Comparison of ENCODE assay signal across 21 cellular contexts in genomic region chr3:30948436-30948835, GRCh38. TPM values are rescaled to one million over a fixed set of nuclear protein-coding genes. Genes with fewer than 3 reads are reported as not detected.
A peak's percentile ranks its signal among the peaks of the same experiment; 100 is the strongest.
DNase-seq lines count a peak whose midpoint lies in the region; ATAC-seq, FAIRE-seq and TF ChIP-seq lines count a peak whose summit lies in the region.
"Had no signal": no experiment of that assay in that cellular context is flagged by ENCODE, and none has a peak within 500 bp of the region (broad histone marks: within the 10 kb centered on the region; RNA-seq: fewer than 3 reads in every experiment).

No MANE protein-coding gene starts in this region.

- H3K27ac ChIP-seq in H1 (ENCODE audit: low read depth, low read length) = no peak overlapping the region
- H3K27ac ChIP-seq in upper lobe of right lung = no peak overlapping the region
- H3K27ac ChIP-seq: 22Rv1, HL-60, SJCRH30 had no signal

- H3K9me3 ChIP-seq in Loucy (ENCODE audit: insufficient read depth, low read depth, low read length) (no peaks in the 10 kb centered on the region), H1 (ENCODE audit: insufficient read depth in 2 of 2, low read depth in 1 of 2, low read length in 1 of 2) (no peaks in the 10 kb centered on the region), upper lobe of right lung (no peaks in the 10 kb centered on the region)
- H3K9me3 ChIP-seq: SJCRH30 had no signal

- H3K4ac ChIP-seq in H1 (replicated peaks; ENCODE audit: insufficient read length, low read depth, low read length) = no peak overlapping the region

- H3K4me1 ChIP-seq in Loucy (ENCODE audit: insufficient read depth, low read length, poor library complexity, severe bottlenecking) (no peaks in the 10 kb centered on the region), H1 (replicated peaks in 1 of 4; ENCODE audit: control insufficient read depth in 3 of 4, insufficient read depth in 4 of 4, low read length in 3 of 4) (no peaks in the 10 kb centered on the region; a peak in 1 of 7 replicates), upper lobe of right lung (no peaks in the 10 kb centered on the region)
- H3K4me1 ChIP-seq: SJCRH30 had no signal

- POLR2A ChIA-PET in H1 (lab: Charles Lee; ENCODE audit: partially characterized antibody) = no interaction called here

- no peak overlapping the region for H2AK5ac ChIP-seq in H1 (ENCODE audit: low read depth, low read length)

- no peak for TF ChIP-seq CTCF in Loucy (conservative IDR thresholded peaks at IDR 0.05; ENCODE audit: low read length)
- TF ChIP-seq CTCF in H1 (IDR thresholded peaks at IDR 0.05; ENCODE audit: control extremely low read depth in 1 of 3, insufficient read depth in 1 of 3, low read depth in 1 of 3, low read length in 3 of 3) = no peak
- no peak for TF ChIP-seq CTCF in upper lobe of right lung (IDR thresholded peaks at IDR 0.05)

- CTCF ChIA-PET in H1 (lab: Charles Lee; ENCODE audit: partially characterized antibody) = no interaction called here

- H3K27me3 ChIP-seq in Loucy (ENCODE audit: insufficient read depth, low read length, poor library complexity, severe bottlenecking) = no peaks in the 10 kb centered on the region
- H3K27me3 ChIP-seq in H1 (replicated peaks in 1 of 4; ENCODE audit: control insufficient read depth in 3 of 4, extremely low read depth in 1 of 4, insufficient read depth in 3 of 4, low read length in 3 of 4) = no peaks in the 10 kb centered on the region
- H3K27me3 ChIP-seq in upper lobe of right lung = no peaks in the 10 kb centered on the region
- H3K27me3 ChIP-seq: SJCRH30 had no signal

- no peak overlapping the region for H3K56ac ChIP-seq in H1 (replicated peaks; ENCODE audit: insufficient read length, low read depth, low read length)

- H3F3A ChIP-seq in Loucy (ENCODE audit: low read depth) = no peaks in the 10 kb centered on the region

- H2BK5ac ChIP-seq in H1 (ENCODE audit: low read depth, low read length) = no peak overlapping the region

- H2AFZ ChIP-seq in Loucy (ENCODE audit: low read length) (0 out of 2 replicates have a peak overlapping the region, but pooled peaks have one; percentile 12), H1 (ENCODE audit: low read length) (0 out of 2 replicates have a peak overlapping the region, but pooled peaks have one; percentile 8)

- WGBS in H1 (ENCODE audit: extremely low coverage in 1 of 2, insufficient coverage in 1 of 2, insufficient read length in 1 of 2, insufficient replicate concordance in 2 of 2, low coverage in 1 of 2, low lambda C conversion rate in 2 of 2, missing lambda C conversion rate in 1 of 2), 2 experiments = 80% methylated on average over 1 of the region's 1 CpG; no CpG with 5 or more reads in 1 of the 2 experiments

- ATAC-seq in upper lobe of right lung = no peak
- ATAC-seq: HepG2, K562 had no signal

- no peak overlapping the region for H2BK15ac ChIP-seq in H1 (ENCODE audit: low read length)

- DNase-seq in NCI-H1092 treated with DMSO at 0.1 percent for 48 hours (lab: John Stamatoyannopoulos, UW) (peak; percentile 3), NCI-H1092 (lab: John Stamatoyannopoulos, UW) (no peak), NOMO-1 treated with DMSO at 0.1 percent for 48 hours (lab: John Stamatoyannopoulos, UW; ENCODE audit: unreplicated experiment) (peak; percentile 83), H1 (ENCODE audit: low read depth in 1 of 2, low spot score in 2 of 2) (no peak), NCI-H1930 (lab: John Stamatoyannopoulos, UW) (no peak), middle frontal gyrus (ENCODE audit: extremely low spot score, low spot score) (no peak), upper lobe of right lung (no peak)
- DNase-seq: ACHN, C1 segment of cervical spinal cord, GDM1, NCI-H1436, NCI-H510A treated with DMSO at 0.1 percent for 48 hours, NCI-H82, SJCRH30 had no signal

- no peak overlapping the region for H3K4me3 ChIP-seq in Loucy (ENCODE audit: low read length, poor library complexity, severe bottlenecking)
- H3K4me3 ChIP-seq in H1 (ENCODE audit: extremely low read depth in 1 of 4, insufficient read depth in 2 of 4, low read depth in 3 of 4, low read length in 4 of 4) = no peak overlapping the region
- no peak overlapping the region for H3K4me3 ChIP-seq in upper lobe of right lung
- H3K4me3 ChIP-seq: K562, SJCRH30 had no signal

- H2BK12ac ChIP-seq in H1 (ENCODE audit: low read depth, low read length) = no peak overlapping the region

- H3K23ac ChIP-seq in H1 (ENCODE audit: insufficient read length) = no peak overlapping the region

- no peak overlapping the region for H4K8ac ChIP-seq in H1 (ENCODE audit: extremely low read depth, insufficient read depth, low read length)

- no peak for FAIRE-seq in H1 (lab: Jason Lieb, UNC)
- FAIRE-seq: H54, HepG2, K562 had no signal

- H3K9ac ChIP-seq in Loucy (ENCODE audit: low read depth, low read length, poor library complexity, severe bottlenecking) = no peak overlapping the region
- H3K9ac ChIP-seq in H1 (replicated peaks in 1 of 4; ENCODE audit: extremely low read depth in 1 of 4, low read depth in 3 of 4, low read length in 3 of 4) = no peak overlapping the region

- H4K5ac ChIP-seq in H1 (ENCODE audit: insufficient read length, low read depth, low read length) = no peak overlapping the region

- TF ChIP-seq EP300 in H1 (IDR thresholded peaks at IDR 0.05; ENCODE audit: borderline replicate concordance in 1 of 2, low read depth in 2 of 2, low read length in 2 of 2) = no peak

- no peaks in the 10 kb centered on the region for H3K23me2 ChIP-seq in H1 (ENCODE audit: low read depth, low read length)

- H3K79me1 ChIP-seq in H1 (ENCODE audit: low read depth, low read length) = no peaks in the 10 kb centered on the region

- no peak overlapping the region for H2BK20ac ChIP-seq in H1 (ENCODE audit: low read length)

- H3K79me2 ChIP-seq in Loucy (ENCODE audit: insufficient read depth, low read length) (no peaks in the 10 kb centered on the region), H1 (ENCODE audit: control insufficient read depth in 1 of 2, insufficient read depth in 2 of 2, low read length in 2 of 2) (no peaks in the 10 kb centered on the region)

- no peak overlapping the region for H3K14ac ChIP-seq in H1 (ENCODE audit: insufficient read length)

- TF ChIP-seq RAD21 in H1 (IDR thresholded peaks at IDR 0.05 in 1 of 2, conservative IDR thresholded peaks at IDR 0.05 in 1 of 2; ENCODE audit: low read depth in 2 of 2, low read length in 2 of 2) = no peak

- H3K36me3 ChIP-seq in Loucy (ENCODE audit: insufficient read depth, low read length) (no peaks in the 10 kb centered on the region), H1 (ENCODE audit: control insufficient read depth in 2 of 4, insufficient read depth in 4 of 4, low read length in 3 of 4) (no peaks in the 10 kb centered on the region), upper lobe of right lung (no peaks in the 10 kb centered on the region)
- H3K36me3 ChIP-seq: SJCRH30 had no signal

- no peak overlapping the region for H4K91ac ChIP-seq in H1 (replicated peaks; ENCODE audit: insufficient read length, low read length)

- no peaks in the 10 kb centered on the region for H3K9me2 ChIP-seq in Loucy (replicated peaks; ENCODE audit: low read depth, low read length)

- H3K18ac ChIP-seq in H1 (ENCODE audit: extremely low read depth, low read length) = no peak overlapping the region

- intact Hi-C loops in upper lobe of right lung (cut with DNase I) = no loop called here

- H3K4me2 ChIP-seq in Loucy (ENCODE audit: low read depth, low read length, poor library complexity, severe bottlenecking) = no peak overlapping the region
- no peak overlapping the region for H3K4me2 ChIP-seq in H1 (ENCODE audit: insufficient read depth in 1 of 2, low read depth in 2 of 2, low read length in 2 of 2)

- no peaks in the 10 kb centered on the region for H4K20me1 ChIP-seq in Loucy (ENCODE audit: insufficient read depth, low read length, poor library complexity, severe bottlenecking)
- no peaks in the 10 kb centered on the region for H4K20me1 ChIP-seq in H1 (replicated peaks in 1 of 2; ENCODE audit: control insufficient read depth in 1 of 2, insufficient read depth in 2 of 2, low read length in 2 of 2)

- H2BK120ac ChIP-seq in H1 (replicated peaks; ENCODE audit: low read depth, low read length) = no peak overlapping the region

- TF ChIP-seq POLR2A in H1 (IDR thresholded peaks at IDR 0.05; ENCODE audit: control extremely low read depth in 1 of 2, low read depth in 2 of 2, low read length in 2 of 2) = no peak

TF ChIP-seq in H1, 55 proteins besides CTCF, POLR2A, EP300 and RAD21:
- no peak for TF ChIP-seq SRF (IDR thresholded peaks at IDR 0.05; ENCODE audit: low read depth, low read length)
- TF ChIP-seq NRF1 (IDR thresholded peaks at IDR 0.05; ENCODE audit: low read depth, low read length) = no peak
- TF ChIP-seq CHD2 (IDR thresholded peaks at IDR 0.05; ENCODE audit: low read length) = no peak
- no peak for TF ChIP-seq RXRA (IDR thresholded peaks at IDR 0.05; ENCODE audit: insufficient read depth, low read depth, low read length)
- no peak for TF ChIP-seq SIN3A (conservative IDR thresholded peaks at IDR 0.05 in 1 of 2, IDR thresholded peaks at IDR 0.05 in 1 of 2; ENCODE audit: low read depth in 1 of 2, low read length in 2 of 2)

RNA-seq across cellular contexts. Expression of gene GADL1, which starts 54.0 kb away (rescaled TPM):
- 0.30 and 0.36 TPM in 2 replicates for total RNA-seq in H1 (2021; fragmentation: NEBNext Ultra II Directional; extraction: Animal tissue kit (Norgen Biotek cat#: 25700))
- polyA plus RNA-seq in H1 (2011; rRNA removed) = 0.03 and 0.09 TPM in 2 replicates
- 0.08 TPM for polyA plus RNA-seq in H1 (2011; cell fraction: cytosol; rRNA removed)
- 0.13 TPM for polyA plus RNA-seq in H1 (2011; cell fraction: nucleus; rRNA removed)
- 0.07 to 0.19 TPM (median 0.08 TPM) in 3 of 4 replicates, not detected in the other for polyA plus RNA-seq in H1 (2012, experiment 1 of 2)
- not detected for polyA plus RNA-seq in H1 (2012, experiment 2 of 2)
- polyA plus RNA-seq in H1 (2013, experiment 1 of 2) = 0.16 TPM
- 0.17 TPM for polyA plus RNA-seq in H1 (2013, experiment 2 of 2)
- polyA minus RNA-seq in H1 (2011; rRNA and poly(A)+ RNA removed) = 0.09 and 0.12 TPM in 2 replicates
- polyA minus RNA-seq in H1 (2011; cell fraction: cytosol; rRNA and poly(A)+ RNA removed) = not detected
- not detected for polyA minus RNA-seq in H1 (2011; cell fraction: nucleus; rRNA and poly(A)+ RNA removed)
- not detected for total RNA-seq in upper lobe of right lung
- total RNA-seq: HepG2, HT-29 had no signal
- polyA plus RNA-seq: HepG2, K562 had no signal

Comparison
In these comparisons a context has a peak if more than half of its experiments do, and no peak if none do; other contexts are left out.
1. DNase-seq: peak in NCI-H1092 treated with DMSO at 0.1 percent for 48 hours (single experiment) and NOMO-1 treated with DMSO at 0.1 percent for 48 hours (single experiment); none in NCI-H1092 (single experiment), H1 (0 of 2), NCI-H1930 (0 of 2), middle frontal gyrus (single experiment) and upper lobe of right lung (single experiment).